Comparison of ENCODE assay signal across 12 cellular contexts in genomic region chr5:134079748-134080581, GRCh38. TPM values are rescaled to one million over a fixed set of nuclear protein-coding genes. Genes with fewer than 3 reads are reported as not detected.
DNase-seq lines count a peak whose midpoint lies in the region; ATAC-seq and TF ChIP-seq lines count a peak whose summit lies in the region.
"Had no signal": no experiment of that assay in that cellular context is flagged by ENCODE, and none has a peak within 500 bp of the region (broad histone marks: within the 10 kb centered on the region; RNA-seq: fewer than 3 reads in every experiment).

No MANE protein-coding gene starts in this region.

- peaks cover 89% of the 10 kb centered on the region for H3K4me1 Mint-ChIP-seq in stimulated activated naive CD8-positive, alpha-beta T cell treated with anti-CD3 and anti-CD28 coated beads, Interleukin-15, amount 100 ng/mL, for 72 hours
- H3K4me1 Mint-ChIP-seq in Caco-2 (ENCODE audit: low read depth, unreplicated experiment): no peaks in the 10 kb centered on the region
- H3K4me1 Mint-ChIP-seq: activated B cell treated with CpG ODN at 0.5 μM for 24 hours had no signal

- H3K4me3 Mint-ChIP-seq in stimulated activated naive CD8-positive, alpha-beta T cell treated with anti-CD3 and anti-CD28 coated beads, Interleukin-15, amount 100 ng/mL, for 72 hours: peak overlapping the region; percentile 62 to 74
- no peak overlapping the region for H3K4me3 Mint-ChIP-seq in Caco-2 (ENCODE audit: unreplicated experiment)
- H3K4me3 Mint-ChIP-seq: activated B cell treated with CpG ODN at 0.5 μM for 24 hours; dendritic cell treated with granulocyte-macrophage colony-stimulating factor and Interleukin-4, amounts not matched to agents 40 ng/mL and 50 ng/mL, for 4 days; memory B cell had no signal

- H3K36me3 ChIP-seq in Caco-2 (ENCODE audit: control insufficient read depth, insufficient read depth, low read length): no peaks in the 10 kb centered on the region

- CTCF ChIA-PET in Caco-2 (lab: Charles Lee): interaction anchor here (1.0 kb wide), 1 partner anchor 54 kb away, joined by 3 read pairs; no protein-coding TSS in a partner anchor

- H3K27ac Mint-ChIP-seq in stimulated activated naive CD8-positive, alpha-beta T cell treated with anti-CD3 and anti-CD28 coated beads, Interleukin-15, amount 100 ng/mL, for 72 hours: peak overlapping the region; percentile 97 to 98
- H3K27ac Mint-ChIP-seq in Caco-2 (ENCODE audit: unreplicated experiment): no peak overlapping the region
- H3K27ac Mint-ChIP-seq: activated B cell treated with CpG ODN at 0.5 μM for 24 hours; dendritic cell treated with granulocyte-macrophage colony-stimulating factor and Interleukin-4, amounts not matched to agents 40 ng/mL and 50 ng/mL, for 4 days had no signal

- H3K36me3 Mint-ChIP-seq in Caco-2 (ENCODE audit: insufficient read depth, unreplicated experiment): no peaks in the 10 kb centered on the region
- H3K36me3 Mint-ChIP-seq: memory B cell had no signal

- no peaks in the 10 kb centered on the region for H3K4me1 ChIP-seq in Caco-2

- BruUV-seq in Caco-2 (replicated peaks; lab: Mats Ljungman, UMichigan): no TSS peak

- peak; percentile 93 for ATAC-seq in stimulated activated naive CD8-positive, alpha-beta T cell treated with anti-CD3 and anti-CD28 coated beads, Interleukin-15, amount 100 ng/mL, for 72 hours
- ATAC-seq in GM21367 (IDR thresholded peaks at IDR 0.05; ENCODE audit: unreplicated experiment): no peak

- no peak overlapping the region for H3K4me3 ChIP-seq in Caco-2 (ENCODE audit: low read depth, low read length)

- no peaks in the 10 kb centered on the region for H3K27me3 Mint-ChIP-seq in stimulated activated naive CD8-positive, alpha-beta T cell treated with anti-CD3 and anti-CD28 coated beads, Interleukin-15, amount 100 ng/mL, for 72 hours
- no peaks in the 10 kb centered on the region for H3K27me3 Mint-ChIP-seq in Caco-2 (ENCODE audit: insufficient read depth, unreplicated experiment)
- H3K27me3 Mint-ChIP-seq: dendritic cell treated with granulocyte-macrophage colony-stimulating factor and Interleukin-4, amounts not matched to agents 40 ng/mL and 50 ng/mL, for 4 days had no signal

- no peak for TF ChIP-seq CTCF in Caco-2 (IDR thresholded peaks at IDR 0.05; ENCODE audit: insufficient read depth in 1 of 2, low read depth in 1 of 2, low read length in 1 of 2, severe bottlenecking in 1 of 2, unreplicated experiment in 1 of 2)

- no peaks in the 10 kb centered on the region for H3K9me3 ChIP-seq in Caco-2

- peak; percentile 74 for DNase-seq in activated CD4-positive, alpha-beta T cell treated with anti-CD3 and anti-CD28 coated beads, Interleukin-2, amount 50 U/mL, for 1 hour
- peak; percentile 87 for DNase-seq in activated effector memory CD4-positive, alpha-beta T cell treated with anti-CD3 and anti-CD28 coated beads, Interleukin-2, amount 50 U/mL, for 16 hours
- peak in 2 of 3 donors; percentile 60 to 64 for DNase-seq in stimulated activated CD4-positive, alpha-beta T cell treated with anti-CD3 and anti-CD28 coated beads, Interleukin-12 subunit alpha, Interleukin-12 subunit beta, amount 100 ng/mL, for 48 hours (ENCODE audit: low read depth in 2 of 3, low spot score in 1 of 3)
- DNase-seq in stimulated activated naive CD8-positive, alpha-beta T cell treated with anti-CD3 and anti-CD28 coated beads, Interleukin-15, amount 100 ng/mL, for 72 hours: peak; percentile 82 to 90
- no peak for DNase-seq in Caco-2
- DNase-seq in occipital lobe (lab: John Stamatoyannopoulos, UW): no peak
- DNase-seq: activated B cell treated with CpG ODN at 0.5 μM for 24 hours, DMS79 treated with DMSO at 0.1 percent for 48 hours, NCI-H2171 had no signal

- POLR2A ChIA-PET in Caco-2 (lab: Charles Lee): no interaction called here

- H3K9me3 Mint-ChIP-seq in stimulated activated naive CD8-positive, alpha-beta T cell treated with anti-CD3 and anti-CD28 coated beads, Interleukin-15, amount 100 ng/mL, for 72 hours: no peaks in the 10 kb centered on the region
- no peaks in the 10 kb centered on the region for H3K9me3 Mint-ChIP-seq in Caco-2 (ENCODE audit: unreplicated experiment)
- H3K9me3 Mint-ChIP-seq: activated B cell treated with CpG ODN at 0.5 μM for 24 hours; dendritic cell treated with granulocyte-macrophage colony-stimulating factor and Interleukin-4, amounts not matched to agents 40 ng/mL and 50 ng/mL, for 4 days; memory B cell had no signal

- intact Hi-C loops in Caco-2 (cut with micrococcal nuclease; ENCODE audit: unreplicated experiment): no loop called here

- no peaks in the 10 kb centered on the region for H3K27me3 ChIP-seq in Caco-2 (replicated peaks; ENCODE audit: control insufficient read depth, insufficient read depth, low read length)

RNA-seq across cellular contexts. Expression of gene TCF7, which starts 34.5 kb away (rescaled TPM):
- 36.2 and 36.5 TPM in 2 replicates for total RNA-seq in Caco-2 (2022)
- not detected for total RNA-seq in occipital lobe

Comparison
In these comparisons a context has a peak if more than half of its experiments do, and no peak if none do; other contexts are left out.
1. DNase-seq: peak in activated CD4-positive, alpha-beta T cell treated with anti-CD3 and anti-CD28 coated beads, Interleukin-2, amount 50 U/mL, for 1 hour (single experiment), activated effector memory CD4-positive, alpha-beta T cell treated with anti-CD3 and anti-CD28 coated beads, Interleukin-2, amount 50 U/mL, for 16 hours (single experiment), stimulated activated CD4-positive, alpha-beta T cell treated with anti-CD3 and anti-CD28 coated beads, Interleukin-12 subunit alpha, Interleukin-12 subunit beta, amount 100 ng/mL, for 48 hours (2 of 3) and stimulated activated naive CD8-positive, alpha-beta T cell treated with anti-CD3 and anti-CD28 coated beads, Interleukin-15, amount 100 ng/mL, for 72 hours (2 of 2); none in Caco-2 (0 of 2) and occipital lobe (single experiment).
2. RNA of gene TCF7, which starts 34.5 kb away (total RNA-seq): 36.2 to 36.5 TPM in Caco-2; not detected in occipital lobe (single experiment); every median in the first group is over 10 times any median in the second.